ENCODE assay signal across 17 cellular contexts in the genomic region with DNA sequence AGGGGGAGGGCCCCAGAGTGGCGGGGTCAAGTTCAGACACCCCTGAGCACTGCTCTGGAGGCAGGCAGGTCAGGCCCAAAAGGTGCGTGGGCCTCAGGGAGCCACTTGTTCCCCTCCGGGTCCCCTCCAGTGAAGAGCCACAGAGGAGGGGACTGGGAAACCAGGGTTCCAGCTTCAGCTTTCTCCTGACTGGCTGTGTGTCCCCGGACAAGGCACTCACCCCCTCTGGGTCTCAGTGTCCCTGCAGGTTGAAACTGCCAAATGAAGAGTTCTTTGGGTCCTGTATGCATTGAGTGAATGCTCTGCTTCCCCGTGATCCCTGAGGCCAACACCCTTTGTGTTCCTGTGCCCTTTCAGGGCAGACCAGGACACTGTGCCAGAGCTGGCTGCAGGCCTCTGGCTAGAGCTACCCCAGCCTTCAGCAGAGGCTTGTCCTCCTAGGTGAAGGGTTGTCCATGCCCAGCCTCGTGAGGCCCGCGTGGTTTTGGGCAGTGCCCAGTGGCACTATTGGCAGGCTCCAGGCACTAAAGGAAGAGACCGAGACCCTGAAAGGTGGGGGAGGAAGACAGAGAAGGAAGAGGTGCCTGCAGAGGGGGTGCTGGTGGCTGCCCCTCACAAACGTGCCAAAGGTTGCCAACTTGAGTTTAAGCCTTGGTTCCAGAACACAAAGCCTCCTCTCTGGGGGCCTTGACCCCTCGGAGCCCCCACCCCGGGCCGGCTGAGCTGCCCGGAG. TPM values are rescaled to one million over a fixed set of nuclear protein-coding genes. Genes with fewer than 3 reads are reported as not detected.
"Had no signal": no experiment of that assay in that cellular context is flagged by ENCODE, and none has a peak within 500 bp of the region (broad histone marks: within the 10 kb centered on the region; RNA-seq: fewer than 3 reads in every experiment).

No MANE protein-coding gene starts in this region.

- H3K9me3 ChIP-seq: gastrocnemius medialis had no signal

- H3K36me3 Mint-ChIP-seq: activated naive CD8-positive, alpha-beta T cell; stimulated activated memory B cell treated with anti-CD40 and anti-IgM and Interleukin-4, amounts not matched to agents 10 μg/mL and 1 μg/mL and 100 μg/mL, for 72 hours; type B pancreatic cell had no signal

- H3K4me3 ChIP-seq: gastrocnemius medialis, lung, smooth muscle cell had no signal

- ATAC-seq: gastrocnemius medialis; right cardiac atrium; SK-N-SH treated with all-trans-retinoic acid at 6 μM for 48 hours; stimulated activated memory B cell treated with anti-CD40 and anti-IgM and Interleukin-4, amounts not matched to agents 10 μg/mL and 1 μg/mL and 100 μg/mL, for 72 hours had no signal

- H3K9me3 Mint-ChIP-seq: activated T-helper 2 cell treated with anti-CD3 and anti-CD28 coated beads, Interferon-gamma antibody, Interleukin-2, Interleukin-4, amounts not matched to agents 10 μg/mL and 5 μg/mL and 100 μg/mL, durations not matched to agents 14 hours and 24 hours and 36 hours; nephron progenitor cell; stimulated activated memory B cell treated with anti-CD40 and anti-IgM and Interleukin-4, amounts not matched to agents 10 μg/mL and 1 μg/mL and 100 μg/mL, for 72 hours; type B pancreatic cell had no signal

- H3K4me3 Mint-ChIP-seq: activated naive CD8-positive, alpha-beta T cell; nephron progenitor cell; stimulated activated memory B cell treated with anti-CD40 and anti-IgM and Interleukin-4, amounts not matched to agents 10 μg/mL and 1 μg/mL and 100 μg/mL, for 72 hours had no signal

- H3K36me3 ChIP-seq: gastrocnemius medialis had no signal

- H3K27ac Mint-ChIP-seq: activated naive CD8-positive, alpha-beta T cell; activated T-helper 2 cell treated with anti-CD3 and anti-CD28 coated beads, Interferon-gamma antibody, Interleukin-2, Interleukin-4, amounts not matched to agents 10 μg/mL and 5 μg/mL and 100 μg/mL, durations not matched to agents 14 hours and 24 hours and 36 hours; stimulated activated memory B cell treated with anti-CD40 and anti-IgM and Interleukin-4, amounts not matched to agents 10 μg/mL and 1 μg/mL and 100 μg/mL, for 72 hours; type B pancreatic cell had no signal

- DNase-seq: activated CD4-positive, alpha-beta T cell treated with anti-CD3 and anti-CD28 coated beads, Interleukin-2, amount 50 U/mL, for 1 hour; activated T-cell treated with anti-CD3 and anti-CD28 coated beads for 4 hours; effector CD4-positive, alpha-beta T cell; gastrocnemius medialis; kidney glomerular epithelial cell; nephron progenitor cell; right cardiac atrium had no signal

- H3K4me1 ChIP-seq: gastrocnemius medialis had no signal

- H3K27ac ChIP-seq: gastrocnemius medialis had no signal

RNA-seq across cellular contexts. Expression of gene WNT3, which starts 13.2 kb away (rescaled TPM):
- total RNA-seq: T-helper 1 cell treated with Interleukin-12 subunit alpha and Interleukin-12 subunit beta and Interleukin-4 antibody, amounts not matched to agents 30 ng/mL and 1 ng/mL, for 36 hours had no signal

RNA-seq across cellular contexts. Expression of gene WNT9B, which starts 19.6 kb away (rescaled TPM):
- total RNA-seq: activated CD8-positive, alpha-beta memory T cell treated with anti-CD3 and anti-CD28 coated beads for 36 hours; activated T-helper 2 cell treated with anti-CD3 and anti-CD28 coated beads, Interferon-gamma antibody, Interleukin-2, Interleukin-4, amounts not matched to agents 10 μg/mL and 5 μg/mL and 100 μg/mL, durations not matched to agents 14 hours and 24 hours and 36 hours; bronchial epithelial cell; smooth muscle cell; T-helper 1 cell treated with Interleukin-12 subunit alpha and Interleukin-12 subunit beta and Interleukin-4 antibody, amounts not matched to agents 30 ng/mL and 1 ng/mL, for 36 hours had no signal
- polyA plus RNA-seq: smooth muscle cell had no signal
